ENCODE assay signal across 29 cellular contexts in the genomic region with DNA sequence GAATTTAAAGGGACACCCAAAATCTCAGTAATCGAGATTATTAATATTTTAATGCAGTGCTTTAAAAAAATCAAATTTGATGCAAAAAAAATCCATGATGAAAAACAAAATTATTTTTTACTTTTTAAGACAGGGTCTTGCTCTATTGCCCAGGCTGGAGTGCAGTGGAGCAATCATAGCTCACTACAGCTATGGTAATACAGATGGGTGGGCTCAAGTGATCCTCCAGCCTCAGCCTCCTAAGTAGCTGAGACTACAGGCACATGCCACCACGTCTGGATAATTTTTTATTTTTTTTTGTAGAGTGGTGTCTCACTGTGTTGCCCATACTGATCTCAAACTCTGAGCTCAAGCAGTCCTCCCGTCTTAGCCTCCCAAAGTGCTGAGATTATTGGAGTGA.
"Had no signal": no experiment of that assay in that cellular context is flagged by ENCODE, and none has a peak within 500 bp of the region (broad histone marks: within the 10 kb centered on the region; RNA-seq: fewer than 3 reads in every experiment).

No MANE protein-coding gene starts in this region.

- DNase-seq: Karpas-422, Kasumi-1, MG63, MM.1S, MV-4-11, NCI-H1048, NCI-H1417 treated with DMSO at 0.1 percent for 48 hours, NCI-H1436, NCI-H1436 treated with DMSO at 0.1 percent for 48 hours, NCI-H146, NCI-H1694, NCI-H1694 treated with DMSO at 0.1 percent for 48 hours, NCI-H187, NCI-H187 treated with DMSO at 0.1 percent for 48 hours, NCI-H1930, NCI-H2029, NCI-H2029 treated with DMSO at 0.1 percent for 48 hours, NCI-H2107, NCI-H2171, NCI-H2171 treated with DMSO at 0.1 percent for 48 hours, NCI-H2227 treated with DMSO at 0.1 percent for 48 hours, NCI-H226, NCI-H345, NCI-H446, NCI-H446 treated with DMSO at 0.1 percent for 48 hours, NCI-H510A, NCI-H510A treated with DMSO at 0.1 percent for 48 hours, NCI-H524, NCI-H524 treated with DMSO at 0.1 percent for 48 hours had no signal

- H3K27me3 ChIP-seq: MG63 had no signal

- H3K4me3 ChIP-seq: MG63 had no signal

- H3K9me3 ChIP-seq: MG63 had no signal

- H3K36me3 ChIP-seq: MG63 had no signal
